In the genomic region with DNA sequence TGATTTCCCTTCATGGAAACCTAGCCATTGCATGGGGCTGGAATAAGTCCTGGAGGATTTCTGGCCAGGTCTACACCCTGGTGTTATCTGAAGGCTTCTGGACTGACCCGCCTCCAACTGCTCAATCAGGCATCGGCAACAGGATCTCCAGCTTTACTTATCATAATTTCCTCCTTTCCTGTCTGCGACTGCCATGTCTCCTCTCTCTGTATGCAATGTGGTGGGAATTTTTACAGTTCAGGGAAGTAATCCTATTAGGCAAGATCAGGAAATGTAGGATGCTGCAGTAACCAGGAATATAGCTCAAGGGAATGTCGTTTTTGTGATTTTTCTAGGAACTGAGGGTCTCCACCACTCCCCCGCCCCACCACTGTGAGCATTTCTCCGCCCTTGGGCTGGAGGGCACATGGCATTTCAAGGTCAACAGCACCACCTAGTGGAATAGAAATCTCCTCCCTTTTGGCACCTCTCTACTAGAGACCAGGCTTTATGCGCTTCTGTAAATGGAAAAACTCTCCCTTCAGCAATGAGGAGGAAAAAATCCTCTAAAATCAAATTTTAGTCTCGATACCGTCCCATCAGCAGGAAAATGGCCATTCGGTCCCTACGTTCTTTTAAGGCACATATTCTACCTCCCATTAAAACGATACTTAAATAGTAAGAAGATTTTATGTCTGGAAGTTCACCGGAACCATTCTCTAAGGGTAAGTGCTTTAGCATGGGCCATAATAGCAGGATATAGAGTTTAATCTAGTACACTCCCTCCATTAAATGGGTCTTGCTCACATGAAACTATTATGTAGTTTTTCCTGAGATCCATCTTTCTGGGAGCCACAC, we compare ENCODE assay signal across 8 cellular contexts.
DNase-seq lines count a peak whose midpoint lies in the region; ATAC-seq, FAIRE-seq and TF ChIP-seq lines count a peak whose summit lies in the region.

No MANE protein-coding gene starts in this region.

- no peaks in the 10 kb centered on the region for H3K79me2 ChIP-seq in endothelial cell of umbilical vein (ENCODE audit: control insufficient read depth, insufficient read depth, low read length)

- no peaks in the 10 kb centered on the region for H3K36me3 Mint-ChIP-seq in CD14-positive monocyte

- dilution Hi-C loops in endothelial cell of umbilical vein (cut with MboI; ENCODE audit: extremely low pct_ligation_motif_present, low sequenced_read_pairs), result no loop called here

- H3K27ac ChIP-seq in endothelial cell of umbilical vein (ENCODE audit: insufficient read depth, low read depth, low read length) (no peak overlapping the region), thoracic aorta (no peak overlapping the region)

- peak overlapping the region in 2 of 3 experiments; percentile 23 to 60 for H3K4me3 ChIP-seq in endothelial cell of umbilical vein (replicated peaks in 1 of 3; ENCODE audit: insufficient read depth in 1 of 3, low read depth in 1 of 3, low read length in 3 of 3)
- no peak overlapping the region for H3K4me3 ChIP-seq in thoracic aorta

- POLR2A ChIA-PET in endothelial cell of umbilical vein (lab: Charles Lee), result interaction anchor here (0.6 kb wide), 1 partner anchor 235 kb away, joined by 3 read pairs; no protein-coding TSS in a partner anchor

- no peak for DNase-seq in CD14-positive monocyte (ENCODE audit: low spot score)
- DNase-seq in NCI-H2196 treated with DMSO at 0.1 percent for 48 hours (lab: John Stamatoyannopoulos, UW; ENCODE audit: unreplicated experiment), result peak; percentile 9
- DNase-seq in activated CD4-positive, alpha-beta T cell treated with anti-CD3 and anti-CD28 coated beads, Interleukin-2, amount 50 U/mL, for 1 hour, result peak; percentile 20
- peak; percentile 82 for DNase-seq in endothelial cell of umbilical vein (ENCODE audit: low read depth, low spot score)
- DNase-seq in myocyte (ENCODE audit: low read depth), result peak; percentile 56
- DNase-seq in thoracic aorta (ENCODE audit: low spot score), result no peak

- intact Hi-C loops in CD14-positive monocyte (cut with micrococcal nuclease), result loop anchor here (5.0 to 10.0 kb wide), 3 partner anchors 222 to 609 kb away; no protein-coding TSS in a partner anchor
- intact Hi-C loops in endothelial cell of umbilical vein (cut with micrococcal nuclease), result loop anchor here (1.0 to 2.0 kb wide), 9 partner anchors 93 to 1055 kb away; partner anchors contain the start of gene YTHDC2

- no peak overlapping the region for H3K27ac Mint-ChIP-seq in CD14-positive monocyte

- H3K9ac ChIP-seq in endothelial cell of umbilical vein (replicated peaks; ENCODE audit: extremely low read depth, insufficient read depth, low read length), result peak overlapping the region; percentile 35

- H3K27me3 ChIP-seq in endothelial cell of umbilical vein (ENCODE audit: control insufficient read depth in 2 of 2, insufficient read depth in 2 of 2, low read length in 2 of 2), result no peaks in the 10 kb centered on the region
- no peaks in the 10 kb centered on the region for H3K27me3 ChIP-seq in thoracic aorta (replicated peaks; ENCODE audit: insufficient read depth)

- CTCF ChIA-PET in endothelial cell of umbilical vein (lab: Charles Lee), result interaction anchor here (0.6 to 7.6 kb wide), 65 partner anchors 8 to 1431 kb away, joined by 3 to 179 read pairs (median 4); partner anchors contain the start of genes DCP2 and YTHDC2

- H3K4me3 Mint-ChIP-seq in CD14-positive monocyte, result no peak overlapping the region

- ATAC-seq in GM18873 (IDR thresholded peaks at IDR 0.05; ENCODE audit: low FRiP score, unreplicated experiment), result peak; percentile 69
- peak; percentile 84 for ATAC-seq in HG03097 (IDR thresholded peaks at IDR 0.05; ENCODE audit: low FRiP score, unreplicated experiment)
- ATAC-seq in thoracic aorta (ENCODE audit: insufficient number of reproducible peaks, low FRiP score, low read depth), result no peak

- H3K9me1 ChIP-seq in endothelial cell of umbilical vein (replicated peaks; ENCODE audit: control insufficient read depth, extremely low read depth, insufficient read depth, low read length), result no peaks in the 10 kb centered on the region

- H3K9me3 Mint-ChIP-seq in CD14-positive monocyte, result peaks cover 0 to 5% (median 0%) of the 10 kb centered on the region in 7 donors

- H3K36me3 ChIP-seq in endothelial cell of umbilical vein (ENCODE audit: control insufficient read depth in 2 of 2, extremely low read depth in 1 of 2, insufficient read depth in 2 of 2, low read length in 2 of 2) (no peaks in the 10 kb centered on the region), thoracic aorta (no peaks in the 10 kb centered on the region)

- H3K4me1 ChIP-seq in endothelial cell of umbilical vein (ENCODE audit: control insufficient read depth, extremely low read depth, insufficient read depth, low read length), result peaks cover 8% of the 10 kb centered on the region
- no peaks in the 10 kb centered on the region for H3K4me1 ChIP-seq in thoracic aorta (ENCODE audit: control insufficient read depth in 1 of 2, low read depth in 2 of 2)

- no peak for TF ChIP-seq POLR2A in endothelial cell of umbilical vein (IDR thresholded peaks at IDR 0.05; ENCODE audit: low read depth, low read length)

- peak; percentile 77 for FAIRE-seq in endothelial cell of umbilical vein (lab: Jason Lieb, UNC)

- no peaks in the 10 kb centered on the region for H3K9me3 ChIP-seq in endothelial cell of umbilical vein (replicated peaks; ENCODE audit: control insufficient read depth, insufficient read depth, low read length)
- no peaks in the 10 kb centered on the region for H3K9me3 ChIP-seq in thoracic aorta

- peak overlapping the region; percentile 91 for H3K4me2 ChIP-seq in endothelial cell of umbilical vein (ENCODE audit: insufficient read depth, low read length)

- H4K20me1 ChIP-seq in endothelial cell of umbilical vein (replicated peaks; ENCODE audit: control insufficient read depth, extremely low read depth, insufficient read depth, low read length), result no peaks in the 10 kb centered on the region

- H2AFZ ChIP-seq in endothelial cell of umbilical vein (ENCODE audit: low read depth, low read length), result peak overlapping the region; percentile 93

- H3K4me1 Mint-ChIP-seq in CD14-positive monocyte, result peaks cover 15% of the 10 kb centered on the region

- H3K27me3 Mint-ChIP-seq in CD14-positive monocyte (ENCODE audit: low read depth in 3 of 3), result peaks cover 12 to 34% (median 19%) of the 10 kb centered on the region in 3 donors

- no TSS peak for BruUV-seq in endothelial cell of umbilical vein (replicated peaks; lab: Mats Ljungman, UMichigan)

- TF ChIP-seq CTCF in CD14-positive monocyte (IDR thresholded peaks at IDR 0.05) (peak; percentile 82), endothelial cell of umbilical vein (IDR thresholded peaks at IDR 0.05; ENCODE audit: extremely low read depth in 1 of 2, insufficient read depth in 1 of 2, low read depth in 1 of 2, low read length in 2 of 2) (peak; percentile 62 to 65), thoracic aorta (IDR thresholded peaks at IDR 0.05) (peak; percentile 73)

TF ChIP-seq in endothelial cell of umbilical vein, 7 proteins besides CTCF, POLR2A, EP300 and RAD21:
- TF ChIP-seq JUN (IDR thresholded peaks at IDR 0.05; ENCODE audit: borderline replicate concordance, insufficient read depth, insufficient read length, low read depth), result no peak
- peak; percentile 16 for TF ChIP-seq GATA2 (IDR thresholded peaks at IDR 0.05; ENCODE audit: insufficient read depth, insufficient read length, low read depth, low read length)
- TF ChIP-seq MYC (IDR thresholded peaks at IDR 0.05; ENCODE audit: low read depth, low read length), result no peak

Comparison
In these comparisons a context has a peak if more than half of its experiments do, and no peak if none do; other contexts are left out.
1. DNase-seq: peak in NCI-H2196 treated with DMSO at 0.1 percent for 48 hours (single experiment), activated CD4-positive, alpha-beta T cell treated with anti-CD3 and anti-CD28 coated beads, Interleukin-2, amount 50 U/mL, for 1 hour (single experiment), endothelial cell of umbilical vein (single experiment) and myocyte (single experiment); none in CD14-positive monocyte (single experiment) and thoracic aorta (single experiment).
2. Peak in every context shown above with its lines, with median percentiles within 50 percentile points of each other: CTCF ChIP-seq.